In genomic region chr14:63745858-63746425, GRCh38 we compare ENCODE assay signal across 1 cellular context.
TF ChIP-seq lines count a peak whose summit lies in the region.

No MANE protein-coding gene starts in this region.

TF ChIP-seq in GM12878, 131 proteins besides CTCF, POLR2A, EP300 and RAD21 (continued from another document):
- TF ChIP-seq, protein P1, sequence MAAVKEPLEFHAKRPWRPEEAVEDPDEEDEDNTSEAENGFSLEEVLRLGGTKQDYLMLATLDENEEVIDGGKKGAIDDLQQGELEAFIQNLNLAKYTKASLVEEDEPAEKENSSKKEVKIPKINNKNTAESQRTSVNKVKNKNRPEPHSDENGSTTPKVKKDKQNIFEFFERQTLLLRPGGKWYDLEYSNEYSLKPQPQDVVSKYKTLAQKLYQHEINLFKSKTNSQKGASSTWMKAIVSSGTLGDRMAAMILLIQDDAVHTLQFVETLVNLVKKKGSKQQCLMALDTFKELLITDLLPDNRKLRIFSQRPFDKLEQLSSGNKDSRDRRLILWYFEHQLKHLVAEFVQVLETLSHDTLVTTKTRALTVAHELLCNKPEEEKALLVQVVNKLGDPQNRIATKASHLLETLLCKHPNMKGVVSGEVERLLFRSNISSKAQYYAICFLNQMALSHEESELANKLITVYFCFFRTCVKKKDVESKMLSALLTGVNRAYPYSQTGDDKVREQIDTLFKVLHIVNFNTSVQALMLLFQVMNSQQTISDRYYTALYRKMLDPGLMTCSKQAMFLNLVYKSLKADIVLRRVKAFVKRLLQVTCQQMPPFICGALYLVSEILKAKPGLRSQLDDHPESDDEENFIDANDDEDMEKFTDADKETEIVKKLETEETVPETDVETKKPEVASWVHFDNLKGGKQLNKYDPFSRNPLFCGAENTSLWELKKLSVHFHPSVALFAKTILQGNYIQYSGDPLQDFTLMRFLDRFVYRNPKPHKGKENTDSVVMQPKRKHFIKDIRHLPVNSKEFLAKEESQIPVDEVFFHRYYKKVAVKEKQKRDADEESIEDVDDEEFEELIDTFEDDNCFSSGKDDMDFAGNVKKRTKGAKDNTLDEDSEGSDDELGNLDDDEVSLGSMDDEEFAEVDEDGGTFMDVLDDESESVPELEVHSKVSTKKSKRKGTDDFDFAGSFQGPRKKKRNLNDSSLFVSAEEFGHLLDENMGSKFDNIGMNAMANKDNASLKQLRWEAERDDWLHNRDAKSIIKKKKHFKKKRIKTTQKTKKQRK (IDR thresholded peaks at IDR 0.05; ENCODE audit: low read depth, low read length) = no peak
- TF ChIP-seq HDAC2 (IDR thresholded peaks at IDR 0.05) = no peak
- TF ChIP-seq, protein P2, sequence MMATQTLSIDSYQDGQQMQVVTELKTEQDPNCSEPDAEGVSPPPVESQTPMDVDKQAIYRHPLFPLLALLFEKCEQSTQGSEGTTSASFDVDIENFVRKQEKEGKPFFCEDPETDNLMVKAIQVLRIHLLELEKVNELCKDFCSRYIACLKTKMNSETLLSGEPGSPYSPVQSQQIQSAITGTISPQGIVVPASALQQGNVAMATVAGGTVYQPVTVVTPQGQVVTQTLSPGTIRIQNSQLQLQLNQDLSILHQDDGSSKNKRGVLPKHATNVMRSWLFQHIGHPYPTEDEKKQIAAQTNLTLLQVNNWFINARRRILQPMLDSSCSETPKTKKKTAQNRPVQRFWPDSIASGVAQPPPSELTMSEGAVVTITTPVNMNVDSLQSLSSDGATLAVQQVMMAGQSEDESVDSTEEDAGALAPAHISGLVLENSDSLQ (IDR thresholded peaks at IDR 0.05) = no peak
- TF ChIP-seq ATF7 (IDR thresholded peaks at IDR 0.05; ENCODE audit: low read depth) = peak; percentile 93
- no peak for TF ChIP-seq EGR1 (IDR thresholded peaks at IDR 0.05; ENCODE audit: borderline replicate concordance in 1 of 2, low read depth in 2 of 2, low read length in 2 of 2)
- TF ChIP-seq E4F1 (IDR thresholded peaks at IDR 0.05; ENCODE audit: borderline replicate concordance, partially characterized antibody) = no peak
- no peak for TF ChIP-seq SREBF2 (IDR thresholded peaks at IDR 0.05; ENCODE audit: low read length)
- TF ChIP-seq DPF2 (IDR thresholded peaks at IDR 0.05) = peak; percentile 70
- TF ChIP-seq BACH1 (IDR thresholded peaks at IDR 0.05; ENCODE audit: borderline replicate concordance) = peak; percentile 4; the same call in 1 of the 2 replicates
- TF ChIP-seq SPI1 (IDR thresholded peaks at IDR 0.05; ENCODE audit: borderline replicate concordance, insufficient read depth, low read depth, low read length) = peak; percentile 88
- no peak for TF ChIP-seq GABPA (IDR thresholded peaks at IDR 0.05; ENCODE audit: low read depth)
- no peak for TF ChIP-seq IRF5 (IDR thresholded peaks at IDR 0.05; ENCODE audit: borderline replicate concordance)
- TF ChIP-seq MXI1 (IDR thresholded peaks at IDR 0.05; ENCODE audit: low read depth, low read length) = no peak
- no peak for TF ChIP-seq EZH2 (IDR thresholded peaks at IDR 0.05; ENCODE audit: borderline replicate concordance, control insufficient read depth, low read depth, low read length)
- TF ChIP-seq SRF (IDR thresholded peaks at IDR 0.05; ENCODE audit: low read depth in 2 of 2, low read length in 2 of 2) = no peak
- no peak for TF ChIP-seq SREBF1 (IDR thresholded peaks at IDR 0.05; ENCODE audit: low read length)
- TF ChIP-seq MEF2A (IDR thresholded peaks at IDR 0.05; ENCODE audit: insufficient read depth, low read depth, low read length) = peak; percentile 77; the same call in 1 of the 2 replicates
- no peak for TF ChIP-seq PAX5 (IDR thresholded peaks at IDR 0.05; ENCODE audit: borderline replicate concordance, low read depth, low read length)
- no peak for TF ChIP-seq NFYA (IDR thresholded peaks at IDR 0.05; ENCODE audit: borderline replicate concordance, low read depth, low read length)
- peak; percentile 77 for TF ChIP-seq USF2 (IDR thresholded peaks at IDR 0.05; ENCODE audit: borderline replicate concordance, low read depth, low read length)
